10 cellular contexts compared by ENCODE assay signal in the genomic region with DNA sequence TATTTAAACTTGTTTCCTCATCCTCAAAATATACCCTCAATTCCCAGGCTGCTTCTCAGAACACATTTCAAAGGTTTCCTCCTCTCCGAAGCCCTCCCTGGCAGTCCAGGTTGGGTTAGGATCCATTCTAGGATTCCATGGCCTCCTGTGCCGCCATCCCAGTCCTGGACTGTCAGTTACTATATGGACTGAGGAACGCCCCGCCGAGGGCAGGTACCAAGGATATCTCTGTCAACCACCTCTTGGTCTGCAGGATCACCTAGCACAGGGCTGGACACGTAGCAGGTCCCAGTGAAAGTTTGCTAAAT. TPM values are rescaled to one million over a fixed set of nuclear protein-coding genes. Genes with fewer than 3 reads are reported as not detected.
DNase-seq lines count a peak whose midpoint lies in the region; ATAC-seq and TF ChIP-seq lines count a peak whose summit lies in the region.
"Had no signal": no experiment of that assay in that cellular context is flagged by ENCODE, and none has a peak within 500 bp of the region (broad histone marks: within the 10 kb centered on the region; RNA-seq: fewer than 3 reads in every experiment).

No MANE protein-coding gene starts in this region.

- POLR2A ChIA-PET in activated naive CD8-positive, alpha-beta T cell treated with anti-CD3 and anti-CD28 coated beads, Interleukin-2, amount 10 ng/mL, durations not matched to agents 7 days and 5 days (lab: Charles Lee) = no interaction called here

- intact Hi-C loops in uterus (cut with DNase I; ENCODE audit: low total_unique reads) = no loop called here

- H3K27ac ChIP-seq in uterus = peak overlapping the region; percentile 95 to 98

- H3K36me3 ChIP-seq in iPS-15b (ENCODE audit: control insufficient read depth, insufficient read depth, low read length) (peaks cover 10% of the 10 kb centered on the region), uterus (no peaks in the 10 kb centered on the region)

- peaks cover 7% of the 10 kb centered on the region for H3K36me3 Mint-ChIP-seq in activated naive CD8-positive, alpha-beta T cell treated with anti-CD3 and anti-CD28 coated beads, Interleukin-2, amount 10 ng/mL, durations not matched to agents 7 days and 5 days
- peaks cover 2% of the 10 kb centered on the region for H3K36me3 Mint-ChIP-seq in activated naive CD8-positive, alpha-beta T cell treated with anti-CD3 and anti-CD28 coated beads for 36 hours

- H3K27me3 Mint-ChIP-seq in activated naive CD8-positive, alpha-beta T cell treated with anti-CD3 and anti-CD28 coated beads, Interleukin-2, amount 10 ng/mL, durations not matched to agents 7 days and 5 days = no peaks in the 10 kb centered on the region
- H3K27me3 Mint-ChIP-seq in activated naive CD8-positive, alpha-beta T cell treated with anti-CD3 and anti-CD28 coated beads for 36 hours = no peaks in the 10 kb centered on the region

- ATAC-seq in activated naive CD8-positive, alpha-beta T cell treated with anti-CD3 and anti-CD28 coated beads, Interleukin-2, amount 10 ng/mL, durations not matched to agents 7 days and 5 days (ENCODE audit: low read depth) = no peak
- no peak for ATAC-seq in HG03196 (IDR thresholded peaks at IDR 0.05; ENCODE audit: unreplicated experiment)
- ATAC-seq: mucosa of descending colon had no signal

- no peaks in the 10 kb centered on the region for H3K9me3 Mint-ChIP-seq in activated naive CD8-positive, alpha-beta T cell treated with anti-CD3 and anti-CD28 coated beads, Interleukin-2, amount 10 ng/mL, durations not matched to agents 7 days and 5 days
- no peaks in the 10 kb centered on the region for H3K9me3 Mint-ChIP-seq in activated naive CD8-positive, alpha-beta T cell treated with anti-CD3 and anti-CD28 coated beads for 36 hours

- peaks cover 16% of the 10 kb centered on the region for H3K4me1 ChIP-seq in iPS-15b (ENCODE audit: control insufficient read depth, insufficient read depth, low read length)
- peaks cover 0 to 6% of the 10 kb centered on the region in 2 donors for H3K4me1 ChIP-seq in uterus

- peaks cover 11% of the 10 kb centered on the region for H3K4me1 Mint-ChIP-seq in activated naive CD8-positive, alpha-beta T cell treated with anti-CD3 and anti-CD28 coated beads, Interleukin-2, amount 10 ng/mL, durations not matched to agents 7 days and 5 days
- H3K4me1 Mint-ChIP-seq in activated naive CD8-positive, alpha-beta T cell treated with anti-CD3 and anti-CD28 coated beads for 36 hours = peaks cover 19% of the 10 kb centered on the region

- no peak overlapping the region for H3K9ac ChIP-seq in iPS-15b (ENCODE audit: low read depth, low read length)

- no peak overlapping the region for H3K27ac Mint-ChIP-seq in activated naive CD8-positive, alpha-beta T cell treated with anti-CD3 and anti-CD28 coated beads, Interleukin-2, amount 10 ng/mL, durations not matched to agents 7 days and 5 days
- H3K27ac Mint-ChIP-seq in activated naive CD8-positive, alpha-beta T cell treated with anti-CD3 and anti-CD28 coated beads for 36 hours = no peak overlapping the region

- TF ChIP-seq CTCF in uterus (IDR thresholded peaks at IDR 0.05) = no peak

- H3K9me3 ChIP-seq in iPS-15b (ENCODE audit: control insufficient read depth, insufficient read depth, low read length) (no peaks in the 10 kb centered on the region), uterus (no peaks in the 10 kb centered on the region)
- H3K9me3 ChIP-seq: BLaER1 treated with 17β-estradiol and CSF1 and Interleukin-3, amounts not matched to agents 10 nM and 100 nM; mucosa of descending colon had no signal

- TF ChIP-seq POLR2A in uterus (IDR thresholded peaks at IDR 0.05) = no peak

- peak overlapping the region; percentile 1 for H3K4me3 ChIP-seq in iPS-15b (ENCODE audit: low read depth, low read length)
- no peak overlapping the region for H3K4me3 ChIP-seq in uterus
- H3K4me3 ChIP-seq: mucosa of descending colon had no signal

- peak overlapping the region; percentile 50 for H3K4me3 Mint-ChIP-seq in activated naive CD8-positive, alpha-beta T cell treated with anti-CD3 and anti-CD28 coated beads, Interleukin-2, amount 10 ng/mL, durations not matched to agents 7 days and 5 days
- H3K4me3 Mint-ChIP-seq in activated naive CD8-positive, alpha-beta T cell treated with anti-CD3 and anti-CD28 coated beads for 36 hours = no peak overlapping the region

- H3K27me3 ChIP-seq in iPS-15b (ENCODE audit: control insufficient read depth, insufficient read depth, low read length) = no peaks in the 10 kb centered on the region
- no peaks in the 10 kb centered on the region for H3K27me3 ChIP-seq in uterus
- H3K27me3 ChIP-seq: BLaER1 treated with 17β-estradiol and CSF1 and Interleukin-3, amounts not matched to agents 10 nM and 100 nM had no signal

- no peak for DNase-seq in activated naive CD8-positive, alpha-beta T cell treated with anti-CD3 and anti-CD28 coated beads, Interleukin-2, amount 10 ng/mL, durations not matched to agents 7 days and 5 days
- no peak for DNase-seq in activated naive CD8-positive, alpha-beta T cell treated with anti-CD3 and anti-CD28 coated beads for 36 hours
- DNase-seq in uterus (no peak), islet precursor cell (no peak)
- DNase-seq: activated CD4-positive, CD25-positive, alpha-beta regulatory T cell; NCI-H1105 had no signal

RNA-seq across cellular contexts. Expression of a gene that starts 1.5 kb away (rescaled TPM):
- 10 to 100 TPM; 12.9 to 13.5 TPM for total RNA-seq in activated naive CD8-positive, alpha-beta T cell treated with anti-CD3 and anti-CD28 coated beads, Interleukin-2, amount 10 ng/mL, durations not matched to agents 7 days and 5 days
- total RNA-seq in activated naive CD8-positive, alpha-beta T cell treated with anti-CD3 and anti-CD28 coated beads for 36 hours = 1 to 10 TPM; 4.4 to 5.3 TPM
- 10 to 100 TPM in 3 of 4 donors, 1 to 10 TPM in 1; 1.0 to 81.5 (median 44.7) TPM for total RNA-seq in uterus

RNA-seq across cellular contexts. Expression of a gene that starts 19.8 kb away (rescaled TPM):
- total RNA-seq in activated naive CD8-positive, alpha-beta T cell treated with anti-CD3 and anti-CD28 coated beads, Interleukin-2, amount 10 ng/mL, durations not matched to agents 7 days and 5 days = 1 to 10 TPM; 7.3 to 7.9 TPM
- total RNA-seq in activated naive CD8-positive, alpha-beta T cell treated with anti-CD3 and anti-CD28 coated beads for 36 hours = 1 to 10 TPM; 10.0 TPM
- 10 to 100 TPM in 3 of 4 donors, 1 to 10 TPM in 1; 3.1 to 18.4 (median 15.8) TPM for total RNA-seq in uterus

RNA-seq across cellular contexts. Expression of a gene that starts 20.0 kb away (rescaled TPM):
- total RNA-seq in activated naive CD8-positive, alpha-beta T cell treated with anti-CD3 and anti-CD28 coated beads, Interleukin-2, amount 10 ng/mL, durations not matched to agents 7 days and 5 days = 10 to 100 TPM; 20.4 to 21.5 TPM
- total RNA-seq in activated naive CD8-positive, alpha-beta T cell treated with anti-CD3 and anti-CD28 coated beads for 36 hours = 10 to 100 TPM; 15.1 to 15.2 TPM
- total RNA-seq in uterus = 100 to 1,000 TPM in 2 of 4 donors, 10 to 100 TPM in 2; 51.5 to 206 (median 115) TPM

RNA-seq across cellular contexts. Expression of a gene that starts 21.2 kb away (rescaled TPM):
- total RNA-seq in activated naive CD8-positive, alpha-beta T cell treated with anti-CD3 and anti-CD28 coated beads, Interleukin-2, amount 10 ng/mL, durations not matched to agents 7 days and 5 days = under 1 TPM; 0.39 to 0.40 TPM
- 1 to 10 TPM; 1.1 to 2.9 TPM for total RNA-seq in activated naive CD8-positive, alpha-beta T cell treated with anti-CD3 and anti-CD28 coated beads for 36 hours
- total RNA-seq in uterus = 1 to 10 TPM in 3 of 4 donors, not detected in 1; 3.1 to 7.0 (median 5.3) TPM

RNA-seq across cellular contexts. Expression of a gene that starts 32.4 kb away (rescaled TPM):
- total RNA-seq in activated naive CD8-positive, alpha-beta T cell treated with anti-CD3 and anti-CD28 coated beads, Interleukin-2, amount 10 ng/mL, durations not matched to agents 7 days and 5 days = 1 to 10 TPM; 2.3 to 2.5 TPM
- under 1 TPM; 0.64 to 0.84 TPM for total RNA-seq in activated naive CD8-positive, alpha-beta T cell treated with anti-CD3 and anti-CD28 coated beads for 36 hours
- total RNA-seq in uterus = 1 to 10 TPM; 3.3 to 7.5 (median 4.8) TPM
